10 cellular contexts compared by ENCODE assay signal in the genomic region with DNA sequence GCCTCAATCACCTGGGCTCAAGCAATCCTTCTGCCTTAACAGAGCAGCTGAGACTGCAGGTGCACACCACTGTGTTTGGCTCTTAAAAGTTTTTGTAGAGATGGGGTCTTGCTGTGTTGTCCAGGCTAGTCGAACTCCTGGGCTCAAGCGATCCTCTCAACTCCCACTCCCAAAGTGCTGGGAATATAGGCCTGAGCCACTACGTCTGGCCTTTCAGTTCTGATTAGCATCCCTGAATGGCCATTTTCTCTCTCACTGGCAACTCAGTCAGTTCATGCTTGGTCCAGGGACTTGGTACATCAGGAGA. TPM values are rescaled to one million over a fixed set of nuclear protein-coding genes. Genes with fewer than 3 reads are reported as not detected.
DNase-seq lines count a peak whose midpoint lies in the region; ATAC-seq, FAIRE-seq and TF ChIP-seq lines count a peak whose summit lies in the region.
"Had no signal": no experiment of that assay in that cellular context is flagged by ENCODE, and none has a peak within 500 bp of the region (broad histone marks: within the 10 kb centered on the region; RNA-seq: fewer than 3 reads in every experiment).

No MANE protein-coding gene starts in this region.

- no peaks in the 10 kb centered on the region for H3K9me3 ChIP-seq in K562 (replicated peaks; ENCODE audit: control insufficient read depth, insufficient read depth, low read depth, low read length)
- H3K9me3 ChIP-seq: A549, BE2C had no signal

- no peak for TF ChIP-seq POLR2A in K562 (conservative IDR thresholded peaks at IDR 0.05)

- BruUV-seq in K562 (replicated peaks; lab: Mats Ljungman, UMichigan), result no TSS peak

- no peak for TF ChIP-seq EP300 in K562 (IDR thresholded peaks at IDR 0.05; ENCODE audit: low read length)

- H3K27me3 Mint-ChIP-seq in GM23338 (ENCODE audit: insufficient read depth, low read depth, poor library complexity), result peaks cover 68% of the 10 kb centered on the region
- no peaks in the 10 kb centered on the region for H3K27me3 Mint-ChIP-seq in naive thymus-derived CD8-positive, alpha-beta T cell

- H2AFZ ChIP-seq in GM23338, result no peak overlapping the region
- no peak overlapping the region for H2AFZ ChIP-seq in KMS-11 (ENCODE audit: low read depth)
- H2AFZ ChIP-seq in K562 (ENCODE audit: low read depth, low read length), result no peak overlapping the region

- H3K27ac ChIP-seq in GM23338 (ENCODE audit: low read depth) (peak overlapping the region; percentile 92), KMS-11 (peak overlapping the region; percentile 5; the same call in 1 of the 2 replicates), K562 (ENCODE audit: extremely low read depth, low read depth, low read length) (no peak overlapping the region)
- H3K27ac ChIP-seq: A549 had no signal

- H3K9me1 ChIP-seq in K562 (ENCODE audit: control insufficient read depth, insufficient read depth, low read length), result no peaks in the 10 kb centered on the region

- H3K36me3 ChIP-seq in GM23338 (ENCODE audit: insufficient read depth) (peaks cover 97% of the 10 kb centered on the region), KMS-11 (ENCODE audit: insufficient read depth) (peaks cover 4% of the 10 kb centered on the region; the same call in 1 of the 2 replicates), K562 (ENCODE audit: control insufficient read depth, insufficient read depth, low read length) (peaks cover 97% of the 10 kb centered on the region)
- H3K36me3 ChIP-seq: BE2C had no signal

- no peak for TF ChIP-seq CTCF in GM23338 (conservative IDR thresholded peaks at IDR 0.05; ENCODE audit: low read depth in 2 of 2)
- no peak for TF ChIP-seq CTCF in KMS-11 (conservative IDR thresholded peaks at IDR 0.05; ENCODE audit: low read depth, low read length)
- TF ChIP-seq CTCF in K562 (IDR thresholded peaks at IDR 0.05 in 2 of 3, conservative IDR thresholded peaks at IDR 0.05 in 1 of 3; ENCODE audit: insufficient read depth in 2 of 3, low read depth in 1 of 3, low read length in 3 of 3), result no peak

- no peaks in the 10 kb centered on the region; the same call in 2 of the 3 replicates for H3K9me3 Mint-ChIP-seq in GM23338
- H3K9me3 Mint-ChIP-seq in naive thymus-derived CD8-positive, alpha-beta T cell, result no peaks in the 10 kb centered on the region

- intact Hi-C loops in K562 (cut with micrococcal nuclease), result loop anchor here (1.0 to 10.0 kb wide), 2 partner anchors 104 to 304 kb away; no protein-coding TSS in a partner anchor

- H3K4me3 Mint-ChIP-seq in GM23338, result no peak overlapping the region
- H3K4me3 Mint-ChIP-seq in naive thymus-derived CD8-positive, alpha-beta T cell, result no peak overlapping the region

- in situ Hi-C loops in K562 (cut with MboI), result no loop called here

- POLR2A ChIA-PET in K562 (lab: Yijun Ruan, JAX), result interaction anchor here (0.7 to 1.3 kb wide), 2 partner anchors 13 to 32 kb away, joined by 3 to 4 read pairs; no protein-coding TSS in a partner anchor
- POLR2A ChIA-PET in naive thymus-derived CD8-positive, alpha-beta T cell (lab: Charles Lee), result no interaction called here

- 0 out of 2 replicates have a peak overlapping the region, but pooled peaks have one; percentile 77 for H3K27ac Mint-ChIP-seq in GM23338
- H3K27ac Mint-ChIP-seq in naive thymus-derived CD8-positive, alpha-beta T cell, result peak overlapping the region in 6 of 10 donors; percentile 45 to 96 (median 88)

- DNase-seq in GM23338 (ENCODE audit: low spot score), result no peak
- DNase-seq in K562 (ENCODE audit: extremely low read depth in 1 of 4, low spot score in 3 of 4), result no peak
- DNase-seq in naive thymus-derived CD8-positive, alpha-beta T cell, result no peak
- DNase-seq in EL, result no peak
- no peak for DNase-seq in anterior cingulate cortex (lab: John Stamatoyannopoulos, UW)

- H3K9ac ChIP-seq in KMS-11 (no peak overlapping the region), K562 (ENCODE audit: insufficient read depth in 1 of 2, low read depth in 2 of 2, low read length in 2 of 2) (no peak overlapping the region)

- H3K4me2 ChIP-seq in GM23338 (no peak overlapping the region), KMS-11 (peak overlapping the region; percentile 49; the same call in 1 of the 2 replicates), K562 (ENCODE audit: insufficient read depth, low read length) (no peak overlapping the region)
- H3K4me2 ChIP-seq: A549 had no signal

- H3K36me3 Mint-ChIP-seq in GM23338 (ENCODE audit: low read depth), result peaks cover 99% of the 10 kb centered on the region
- H3K36me3 Mint-ChIP-seq in naive thymus-derived CD8-positive, alpha-beta T cell, result peaks cover 0 to 2% (median 0%) of the 10 kb centered on the region in 3 donors

- H3K4me1 Mint-ChIP-seq in GM23338, result peaks cover 55% of the 10 kb centered on the region
- peaks cover 25 to 50% (median 48%) of the 10 kb centered on the region in 4 donors for H3K4me1 Mint-ChIP-seq in naive thymus-derived CD8-positive, alpha-beta T cell

- CTCF ChIA-PET in K562 (lab: Yijun Ruan, JAX; ENCODE audit: low intra/inter-chr PET ratio), result interaction anchor here (1.0 kb wide), 1 partner anchor 155 kb away, joined by 3 read pairs; no protein-coding TSS in a partner anchor

- TF ChIP-seq RAD21 in K562 (CRISPR knock-in tag; conservative IDR thresholded peaks at IDR 0.05 in 1 of 2, IDR thresholded peaks at IDR 0.05 in 1 of 2), result no peak

- no peaks in the 10 kb centered on the region for H3K9me2 ChIP-seq in GM23338 (ENCODE audit: insufficient read depth)

- 96% methylated on average over 3 of the region's 3 CpGs for WGBS in K562 (ENCODE audit: insufficient coverage, low coverage, missing lambda C conversion rate)

- H4K20me1 ChIP-seq in GM23338 (replicated peaks; ENCODE audit: insufficient read depth), result peaks cover 98% of the 10 kb centered on the region
- no peaks in the 10 kb centered on the region for H4K20me1 ChIP-seq in KMS-11 (ENCODE audit: insufficient read depth)
- H4K20me1 ChIP-seq in K562 (replicated peaks; ENCODE audit: control insufficient read depth, insufficient read depth, low read length), result peaks cover 8% of the 10 kb centered on the region; the same call in 1 of the 2 replicates

- H3K79me2 ChIP-seq in GM23338 (replicated peaks; ENCODE audit: insufficient read depth) (peaks cover 95% of the 10 kb centered on the region), KMS-11 (ENCODE audit: insufficient read depth, low read depth) (no peaks in the 10 kb centered on the region), K562 (ENCODE audit: control insufficient read depth, insufficient read depth, low read length) (peaks cover 6% of the 10 kb centered on the region; the same call in 1 of the 3 replicates)

- no peaks in the 10 kb centered on the region for H3K27me3 ChIP-seq in GM23338 (ENCODE audit: insufficient read depth)
- H3K27me3 ChIP-seq in KMS-11 (ENCODE audit: insufficient read depth, low read depth), result no peaks in the 10 kb centered on the region
- H3K27me3 ChIP-seq in K562 (ENCODE audit: control insufficient read depth in 2 of 2, insufficient read depth in 2 of 2, low read length in 2 of 2), result no peaks in the 10 kb centered on the region
- H3K27me3 ChIP-seq: BE2C had no signal

- H3F3A ChIP-seq in GM23338 (replicated peaks; ENCODE audit: low read depth), result peaks cover 98% of the 10 kb centered on the region

- no peak for FAIRE-seq in K562 (lab: Jason Lieb, UNC)
- FAIRE-seq: A549, H54 had no signal

- ATAC-seq in GM23338, result no peak
- no peak for ATAC-seq in K562
- no peak for ATAC-seq in naive thymus-derived CD8-positive, alpha-beta T cell
- ATAC-seq in GM21576 (IDR thresholded peaks at IDR 0.05; ENCODE audit: unreplicated experiment), result no peak

- peaks cover 60% of the 10 kb centered on the region for H3K4me1 ChIP-seq in GM23338 (ENCODE audit: insufficient read depth)
- H3K4me1 ChIP-seq in KMS-11 (ENCODE audit: low read depth, poor library complexity, severe bottlenecking), result peaks cover 69% of the 10 kb centered on the region
- no peaks in the 10 kb centered on the region for H3K4me1 ChIP-seq in K562 (replicated peaks in 1 of 2; ENCODE audit: control insufficient read depth in 2 of 2, insufficient read depth in 2 of 2, low read length in 2 of 2)
- H3K4me1 ChIP-seq: A549, BE2C had no signal

- H3K4me3 ChIP-seq in GM23338 (no peak overlapping the region), KMS-11 (IDR thresholded peaks at IDR 0.05; ENCODE audit: insufficient read depth, low read depth, low read length) (no peak overlapping the region), K562 (no peak overlapping the region)
- H3K4me3 ChIP-seq: A549 had no signal

RNA-seq across cellular contexts. Expression of gene DNMT3B, which starts 28.5 kb away (rescaled TPM):
- total RNA-seq in GM23338 (2014; rRNA removed; shearing (Covaris generic)), result 2,222 and 2,281 TPM in 2 replicates
- 711 and 726 TPM in 2 replicates for polyA plus RNA-seq in GM23338 (2016; fragmentation: Nextera tagmentation; extraction: Ambion mirVana)
- 81.8 and 85.1 TPM in 2 replicates for total RNA-seq in K562 (2011; cell fraction: chromatin; rRNA removed; ENCODE audit: low replicate concordance)
- total RNA-seq in K562 (2011; cell fraction: nucleolus; rRNA removed), result 51.8 and 54.4 TPM in 2 replicates
- 68.3 and 91.9 TPM in 2 replicates for total RNA-seq in K562 (2011; cell fraction: nucleoplasm; rRNA removed)
- total RNA-seq in K562 (2014; rRNA removed), result 49.1 and 53.9 TPM in 2 replicates
- total RNA-seq in K562 (2014; rRNA removed; fragmentation: Illumina TruSeq; extraction: Trizol), result 37.2 and 37.5 TPM in 2 replicates
- 34.4 and 35.3 TPM in 2 replicates for total RNA-seq in K562 (2015; rRNA removed; fragmentation: Illumina TruSeq; extraction: Trizol)
- 69.5 and 74.8 TPM in 2 replicates for total RNA-seq in K562 (2021)
- 41.7 and 60.2 TPM in 2 replicates for polyA plus RNA-seq in K562 (2011; rRNA removed)
- polyA plus RNA-seq in K562 (2011; cell fraction: cytosol; rRNA removed), result 40.1 and 59.1 TPM in 2 replicates
- polyA plus RNA-seq in K562 (2011; cell fraction: nucleus; rRNA removed), result 103 and 127 TPM in 2 replicates
- polyA plus RNA-seq in K562 (2012), result 27.1 and 34.4 TPM in 2 replicates
- polyA plus RNA-seq in K562 (2014; fragmentation: Illumina TruSeq; extraction: Trizol), result 61.3 and 64.6 TPM in 2 replicates
- polyA plus RNA-seq in K562 (2014; fragmentation: Nextera tagmentation; extraction: Ambion mirVana), result 10 to 100 TPM in 1 of 2 experiments, 1 to 10 TPM in 1; 9.3 to 11.5 TPM
- polyA plus RNA-seq in K562 (2014; rRNA removed), result 55.5 and 57.3 TPM in 2 replicates
- 18.7 and 34.9 TPM in 2 replicates for polyA minus RNA-seq in K562 (2011; rRNA and poly(A)+ RNA removed)
- polyA minus RNA-seq in K562 (2011; cell fraction: cytosol; rRNA and poly(A)+ RNA removed), result 35.8 and 43.3 TPM in 2 replicates
- polyA minus RNA-seq in K562 (2011; cell fraction: nucleus; rRNA and poly(A)+ RNA removed), result 25.0 and 26.7 TPM in 2 replicates
- total RNA-seq in naive thymus-derived CD8-positive, alpha-beta T cell, result under 1 TPM; 0.44 to 0.82 TPM
- under 1 TPM in 2 of 3 donors, not detected in 1; 0.08 to 0.65 TPM for polyA plus RNA-seq in naive thymus-derived CD8-positive, alpha-beta T cell

RNA-seq across cellular contexts. Expression of gene MAPRE1, which starts 29.1 kb away (rescaled TPM):
- 152 and 177 TPM in 2 replicates for total RNA-seq in GM23338 (2014; rRNA removed; shearing (Covaris generic))
- polyA plus RNA-seq in GM23338 (2016; fragmentation: Nextera tagmentation; extraction: Ambion mirVana) (61.2 and 69.3 TPM in 2 replicates), K562 (2011; rRNA removed) (90.6 and 132 TPM in 2 replicates), K562 (2014; fragmentation: Illumina TruSeq; extraction: Trizol) (141 and 159 TPM in 2 replicates), K562 (2014; fragmentation: Nextera tagmentation; extraction: Ambion mirVana) (100 to 1,000 TPM; 159 to 203 TPM), K562 (2014; rRNA removed) (137 and 141 TPM in 2 replicates)
- 21.7 and 45.2 TPM in 2 replicates for total RNA-seq in K562 (2011; cell fraction: chromatin; rRNA removed; ENCODE audit: low replicate concordance)
- 18.0 and 18.8 TPM in 2 replicates for total RNA-seq in K562 (2011; cell fraction: nucleolus; rRNA removed)
- total RNA-seq in K562 (2011; cell fraction: nucleoplasm; rRNA removed), result 37.0 and 46.5 TPM in 2 replicates
- total RNA-seq in K562 (2014; rRNA removed) (94.4 and 103 TPM in 2 replicates), K562 (2014; rRNA removed; fragmentation: Illumina TruSeq; extraction: Trizol) (112 and 120 TPM in 2 replicates), K562 (2015; rRNA removed; fragmentation: Illumina TruSeq; extraction: Trizol) (93.4 and 95.0 TPM in 2 replicates), K562 (2021) (136 and 145 TPM in 2 replicates)
- 41.3 and 89.8 TPM in 2 replicates for polyA plus RNA-seq in K562 (2011; cell fraction: cytosol; rRNA removed)
- polyA plus RNA-seq in K562 (2011; cell fraction: nucleus; rRNA removed), result 17.6 and 28.5 TPM in 2 replicates
- polyA plus RNA-seq in K562 (2012), result 123 and 150 TPM in 2 replicates
- 123 and 131 TPM in 2 replicates for polyA minus RNA-seq in K562 (2011; rRNA and poly(A)+ RNA removed)
- 52.6 and 59.4 TPM in 2 replicates for polyA minus RNA-seq in K562 (2011; cell fraction: cytosol; rRNA and poly(A)+ RNA removed)
- 12.0 and 22.7 TPM in 2 replicates for polyA minus RNA-seq in K562 (2011; cell fraction: nucleus; rRNA and poly(A)+ RNA removed)
- total RNA-seq in naive thymus-derived CD8-positive, alpha-beta T cell, result 10 to 100 TPM; 81.3 to 86.3 TPM
- 100 to 1,000 TPM; 100 to 112 (median 108) TPM for polyA plus RNA-seq in naive thymus-derived CD8-positive, alpha-beta T cell

RNA-seq across cellular contexts. Expression of gene COMMD7, which starts 47.4 kb away (rescaled TPM):
- total RNA-seq in GM23338 (2014; rRNA removed; shearing (Covaris generic)), result 84.7 and 86.4 TPM in 2 replicates
- polyA plus RNA-seq in GM23338 (2016; fragmentation: Nextera tagmentation; extraction: Ambion mirVana) (67.3 and 70.4 TPM in 2 replicates), K562 (2011; rRNA removed) (62.8 and 71.5 TPM in 2 replicates), K562 (2014; fragmentation: Illumina TruSeq; extraction: Trizol) (58.2 and 69.1 TPM in 2 replicates), K562 (2014; fragmentation: Nextera tagmentation; extraction: Ambion mirVana) (10 to 100 TPM; 11.9 to 17.0 TPM), K562 (2014; rRNA removed) (44.5 and 49.7 TPM in 2 replicates)
- 20.0 and 25.5 TPM in 2 replicates for total RNA-seq in K562 (2011; cell fraction: chromatin; rRNA removed; ENCODE audit: low replicate concordance)
- total RNA-seq in K562 (2011; cell fraction: nucleolus; rRNA removed), result 14.6 and 19.0 TPM in 2 replicates
- 18.1 and 26.9 TPM in 2 replicates for total RNA-seq in K562 (2011; cell fraction: nucleoplasm; rRNA removed)
- total RNA-seq in K562 (2014; rRNA removed) (24.5 and 27.4 TPM in 2 replicates), K562 (2014; rRNA removed; fragmentation: Illumina TruSeq; extraction: Trizol) (33.3 and 34.7 TPM in 2 replicates), K562 (2015; rRNA removed; fragmentation: Illumina TruSeq; extraction: Trizol) (33.1 and 34.4 TPM in 2 replicates), K562 (2021) (39.8 and 41.5 TPM in 2 replicates)
- 47.9 and 63.7 TPM in 2 replicates for polyA plus RNA-seq in K562 (2011; cell fraction: cytosol; rRNA removed)
- 31.9 and 51.6 TPM in 2 replicates for polyA plus RNA-seq in K562 (2011; cell fraction: nucleus; rRNA removed)
- polyA plus RNA-seq in K562 (2012), result 52.0 and 91.9 TPM in 2 replicates
- 21.4 and 30.4 TPM in 2 replicates for polyA minus RNA-seq in K562 (2011; rRNA and poly(A)+ RNA removed)
- 16.0 and 16.4 TPM in 2 replicates for polyA minus RNA-seq in K562 (2011; cell fraction: cytosol; rRNA and poly(A)+ RNA removed)
- polyA minus RNA-seq in K562 (2011; cell fraction: nucleus; rRNA and poly(A)+ RNA removed), result 4.0 and 8.4 TPM in 2 replicates
- 10 to 100 TPM; 32.4 to 36.4 TPM for total RNA-seq in naive thymus-derived CD8-positive, alpha-beta T cell
- 100 to 1,000 TPM; 120 to 138 (median 123) TPM for polyA plus RNA-seq in naive thymus-derived CD8-positive, alpha-beta T cell

Comparison
In these comparisons a context has a peak if more than half of its experiments do, and no peak if none do; other contexts are left out.
1. RNA of gene DNMT3B, which starts 28.5 kb away (total RNA-seq): 2,222 to 2,281 TPM in GM23338; 34.4 to 91.9 TPM in K562 and 0.44 to 0.82 TPM in naive thymus-derived CD8-positive, alpha-beta T cell; every median in the first group is over 10 times any median in the second.